ENCODE assay signal across 25 cellular contexts in genomic region chr9:123457586-123457985, GRCh38.
DNase-seq lines count a peak whose midpoint lies in the region; ATAC-seq, FAIRE-seq and TF ChIP-seq lines count a peak whose summit lies in the region.
"Had no signal": no experiment of that assay in that cellular context is flagged by ENCODE, and none has a peak within 500 bp of the region (broad histone marks: within the 10 kb centered on the region; RNA-seq: fewer than 3 reads in every experiment).

No MANE protein-coding gene starts in this region.

- POLR2A ChIA-PET in HepG2 (lab: Yijun Ruan, JAX): no interaction called here

- H3K36me3 ChIP-seq in right atrium auricular region (no peaks in the 10 kb centered on the region), heart left ventricle (peaks cover 0 to 27% (median 3%) of the 10 kb centered on the region in 9 donors), neural progenitor cell (no peaks in the 10 kb centered on the region), HepG2 (replicated peaks in 1 of 2; ENCODE audit: control insufficient read depth in 1 of 2, insufficient read depth in 2 of 2, low read length in 2 of 2) (peaks cover 16 to 28% of the 10 kb centered on the region in 2 experiments)
- H3K36me3 ChIP-seq: MG63 had no signal

- no peak overlapping the region for H3K4me3 ChIP-seq in right atrium auricular region
- no peak overlapping the region for H3K4me3 ChIP-seq in heart left ventricle
- no peak overlapping the region for H3K4me3 ChIP-seq in neural progenitor cell
- H3K4me3 ChIP-seq in HepG2 (replicated peaks in 1 of 3; ENCODE audit: insufficient read depth in 1 of 3, low read depth in 2 of 3, low read length in 3 of 3): no peak overlapping the region
- H3K4me3 ChIP-seq: BLaER1, dorsolateral prefrontal cortex, esophagus squamous epithelium, MG63, right lobe of liver, SK-N-MC, tibial artery had no signal

- H2AFZ ChIP-seq in neural progenitor cell (replicated peaks): no peak overlapping the region
- no peak overlapping the region for H2AFZ ChIP-seq in HepG2 (ENCODE audit: low read length)

- peak; percentile 13 for ATAC-seq in Right ventricle myocardium superior (ENCODE audit: poor library complexity)
- peak in 1 of 4 donors; percentile 33 for ATAC-seq in heart left ventricle
- no peak for ATAC-seq in HepG2
- ATAC-seq: activated naive CD8-positive, alpha-beta T cell treated with anti-CD3 and anti-CD28 coated beads, Interleukin-2, amount 50 U/mL, for 24 hours; activated T-cell treated with anti-CD3 and anti-CD28 coated beads, Interleukin-2, amount 50 U/mL, for 4 hours; foreskin keratinocyte; right lobe of liver had no signal

- no peak for TF ChIP-seq RAD21 in HepG2 (CRISPR knock-in tag; IDR thresholded peaks at IDR 0.05)

- no TSS peak for BruUV-seq in HepG2 (replicated peaks; lab: Mats Ljungman, UMichigan)

- 81 to 85% (median 83%) methylated on average over 8 to 9 of the region's 9 CpGs for WGBS in heart left ventricle, 4 donors
- 97% methylated on average over 6 of the region's 9 CpGs for WGBS in HepG2 (ENCODE audit: low lambda C conversion rate)

- no peak for TF ChIP-seq CTCF in right atrium auricular region (IDR thresholded peaks at IDR 0.05)
- TF ChIP-seq CTCF in heart left ventricle (IDR thresholded peaks at IDR 0.05): no peak
- TF ChIP-seq CTCF in neural progenitor cell (IDR thresholded peaks at IDR 0.05): no peak
- TF ChIP-seq CTCF in HepG2 (CRISPR knock-in tag; IDR thresholded peaks at IDR 0.05): no peak

- CTCF ChIA-PET in HepG2 (lab: Yijun Ruan, JAX; ENCODE audit: low intra/inter-chr PET ratio, low total read pairs): no interaction called here

- H3K27ac ChIP-seq in right atrium auricular region: no peak overlapping the region
- no peak overlapping the region for H3K27ac ChIP-seq in heart left ventricle
- H3K27ac ChIP-seq in neural progenitor cell: peak overlapping the region; percentile 80
- no peak overlapping the region for H3K27ac ChIP-seq in HepG2 (ENCODE audit: extremely low read length, insufficient read depth, low read length)
- H3K27ac ChIP-seq: BLaER1, dorsolateral prefrontal cortex, esophagus squamous epithelium, foreskin keratinocyte, HL-60, KMS-11, right lobe of liver, SK-N-MC, tibial artery had no signal

- no peaks in the 10 kb centered on the region for H3K36me3 Mint-ChIP-seq in neural progenitor cell

- peaks cover 20% of the 10 kb centered on the region for H3F3A ChIP-seq in neural progenitor cell (ENCODE audit: low read depth)

- no peaks in the 10 kb centered on the region for H3K9me3 Mint-ChIP-seq in neural progenitor cell
- H3K9me3 Mint-ChIP-seq: activated naive CD8-positive, alpha-beta T cell treated with anti-CD3 and anti-CD28 coated beads, Interleukin-2, amount 50 U/mL, for 24 hours; activated T-cell treated with anti-CD3 and anti-CD28 coated beads, Interleukin-2, amount 50 U/mL, for 4 hours; T-helper 1 cell treated with Interleukin-12 subunit alpha and Interleukin-12 subunit beta and Interleukin-4 antibody, amounts not matched to agents 30 μg/mL and 1 μg/mL, for 36 hours had no signal

- peaks cover 26% of the 10 kb centered on the region for H3K4me1 Mint-ChIP-seq in neural progenitor cell
- H3K4me1 Mint-ChIP-seq: activated naive CD8-positive, alpha-beta T cell treated with anti-CD3 and anti-CD28 coated beads, Interleukin-2, amount 50 U/mL, for 24 hours had no signal

- DNase-seq in Right ventricle myocardium superior (peak; percentile 59), right atrium auricular region (ENCODE audit: low spot score) (no peak), heart left ventricle (peak in 4 of 5 donors; percentile 16 to 71 (median 49)), neural progenitor cell (ENCODE audit: low spot score) (peak; percentile 70), HepG2 (ENCODE audit: low spot score) (no peak), NCI-H510A (lab: John Stamatoyannopoulos, UW) (no peak), dermis blood vessel endothelial cell (no peak)
- DNase-seq: activated naive CD8-positive, alpha-beta T cell treated with anti-CD3 and anti-CD28 coated beads, Interleukin-2, amount 50 U/mL, for 24 hours; activated T-cell treated with anti-CD3 and anti-CD28 coated beads, Interleukin-2, amount 50 U/mL, for 4 hours; esophagus squamous epithelium; foreskin keratinocyte; MG63; NCI-H2081 treated with DMSO at 0.1 percent for 48 hours; right lobe of liver; stimulated activated CD4-positive, alpha-beta T cell treated with anti-CD3 and anti-CD28 coated beads, Interleukin-4, amount 100 ng/mL, for 24 hours; tibial artery had no signal

- no peak for FAIRE-seq in HepG2 (lab: Jason Lieb, UNC)
- FAIRE-seq: astrocyte, endometrium, GM12891 had no signal

- H3K27me3 ChIP-seq in right atrium auricular region (no peaks in the 10 kb centered on the region), heart left ventricle (no peaks in the 10 kb centered on the region), neural progenitor cell (no peaks in the 10 kb centered on the region), HepG2 (ENCODE audit: control insufficient read depth in 1 of 2, insufficient read depth in 2 of 2, low read length in 2 of 2) (no peaks in the 10 kb centered on the region)
- H3K27me3 ChIP-seq: BLaER1, dorsolateral prefrontal cortex, esophagus squamous epithelium, foreskin keratinocyte, MG63, right lobe of liver, tibial artery had no signal

- H4K20me1 ChIP-seq in neural progenitor cell (ENCODE audit: low read depth) (peaks cover 7% of the 10 kb centered on the region), HepG2 (ENCODE audit: insufficient read depth, low read length) (no peaks in the 10 kb centered on the region)
- H4K20me1 ChIP-seq: BLaER1 had no signal

- TF ChIP-seq POLR2A in heart left ventricle (IDR thresholded peaks at IDR 0.05): no peak
- no peak for TF ChIP-seq POLR2A in HepG2 (IDR thresholded peaks at IDR 0.05; ENCODE audit: insufficient read depth in 1 of 2, low read depth in 2 of 2, low read length in 2 of 2)

- no peak overlapping the region for H3K4me3 Mint-ChIP-seq in neural progenitor cell
- H3K4me3 Mint-ChIP-seq: activated naive CD8-positive, alpha-beta T cell treated with anti-CD3 and anti-CD28 coated beads, Interleukin-2, amount 50 U/mL, for 24 hours; activated T-cell treated with anti-CD3 and anti-CD28 coated beads, Interleukin-2, amount 50 U/mL, for 4 hours; T-helper 1 cell treated with Interleukin-12 subunit alpha and Interleukin-12 subunit beta and Interleukin-4 antibody, amounts not matched to agents 30 μg/mL and 1 μg/mL, for 36 hours had no signal

- intact Hi-C loops in Right ventricle myocardium superior (cut with DNase I): no loop called here
- intact Hi-C loops in heart left ventricle (cut with DNase I): loop anchor here in 1 of 10 donors (10.0 kb wide), 1 partner anchor 47 kb away; no protein-coding TSS in a partner anchor
- intact Hi-C loops in HepG2 (cut with micrococcal nuclease; ENCODE audit: unreplicated experiment): no loop called here

- H3K27me3 Mint-ChIP-seq in neural progenitor cell (ENCODE audit: insufficient read depth, low read depth): peaks cover 8% of the 10 kb centered on the region
- H3K27me3 Mint-ChIP-seq: activated naive CD8-positive, alpha-beta T cell treated with anti-CD3 and anti-CD28 coated beads, Interleukin-2, amount 50 U/mL, for 24 hours had no signal

- in situ Hi-C loops in HepG2 (cut with HindIII; ENCODE audit: extremely low pct_ligation_motif_present, low pct_unique_long_range_greater_than_20kb): no loop called here

- H3K4me2 ChIP-seq in neural progenitor cell (peak overlapping the region; percentile 63), HepG2 (ENCODE audit: low read depth, low read length) (no peak overlapping the region)
- H3K4me2 ChIP-seq: BLaER1, KMS-11 had no signal

- H3K9ac ChIP-seq in neural progenitor cell (no peak overlapping the region), HepG2 (ENCODE audit: insufficient read depth, low read depth, low read length) (no peak overlapping the region)
- H3K9ac ChIP-seq: BLaER1, KMS-11 had no signal

- H3K79me2 ChIP-seq in neural progenitor cell (ENCODE audit: low read depth) (no peaks in the 10 kb centered on the region), HepG2 (ENCODE audit: insufficient read depth, low read length) (no peaks in the 10 kb centered on the region)

- H3K27ac Mint-ChIP-seq in neural progenitor cell: no peak overlapping the region
- H3K27ac Mint-ChIP-seq: activated naive CD8-positive, alpha-beta T cell treated with anti-CD3 and anti-CD28 coated beads, Interleukin-2, amount 50 U/mL, for 24 hours; T-helper 1 cell treated with Interleukin-12 subunit alpha and Interleukin-12 subunit beta and Interleukin-4 antibody, amounts not matched to agents 30 μg/mL and 1 μg/mL, for 36 hours had no signal

- TF ChIP-seq EP300 in HepG2 (IDR thresholded peaks at IDR 0.05; ENCODE audit: low read depth in 2 of 2, low read length in 2 of 2) (no peak), HepG2 (CRISPR knock-in tag; IDR thresholded peaks at IDR 0.05; ENCODE audit: borderline replicate concordance) (no peak)

- H3K4me1 ChIP-seq in right atrium auricular region (no peaks in the 10 kb centered on the region), heart left ventricle (no peaks in the 10 kb centered on the region), neural progenitor cell (peaks cover 45% of the 10 kb centered on the region), HepG2 (ENCODE audit: insufficient read depth, low read length) (no peaks in the 10 kb centered on the region)
- H3K4me1 ChIP-seq: esophagus squamous epithelium, foreskin keratinocyte, right lobe of liver, tibial artery had no signal

- H3K9me3 ChIP-seq in right atrium auricular region (no peaks in the 10 kb centered on the region), heart left ventricle (no peaks in the 10 kb centered on the region), neural progenitor cell (ENCODE audit: low read depth) (no peaks in the 10 kb centered on the region), HepG2 (ENCODE audit: low read length) (no peaks in the 10 kb centered on the region)
- H3K9me3 ChIP-seq: BLaER1, esophagus squamous epithelium, MG63, right lobe of liver, tibial artery had no signal

TF ChIP-seq in HepG2, 621 proteins besides CTCF, POLR2A, EP300 and RAD21:
- no peak for TF ChIP-seq RCOR2 (CRISPR knock-in tag; IDR thresholded peaks at IDR 0.05)

Comparison
In these comparisons a context has a peak if more than half of its experiments do, and no peak if none do; other contexts are left out.
1. DNase-seq: peak in Right ventricle myocardium superior (single experiment), heart left ventricle (4 of 5) and neural progenitor cell (single experiment); none in right atrium auricular region (single experiment), HepG2 (single experiment), NCI-H510A (single experiment) and dermis blood vessel endothelial cell (single experiment).